ENCODE assay signal across 24 cellular contexts in genomic region chr15:50889589-50889988, GRCh38. TPM values are rescaled to one million over a fixed set of nuclear protein-coding genes. Genes with fewer than 3 reads are reported as not detected.
DNase-seq lines count a peak whose midpoint lies in the region; ATAC-seq and TF ChIP-seq lines count a peak whose summit lies in the region.
"Had no signal": no experiment of that assay in that cellular context is flagged by ENCODE, and none has a peak within 500 bp of the region (broad histone marks: within the 10 kb centered on the region; RNA-seq: fewer than 3 reads in every experiment).

No MANE protein-coding gene starts in this region.

- 78 to 92% methylated on average over 9 of the region's 9 CpGs for WGBS in lung, 2 donors

- peaks cover 7 to 22% of the 10 kb centered on the region in 2 donors for H3K4me1 ChIP-seq in left lung
- peaks cover 0 to 2% of the 10 kb centered on the region in 2 donors for H3K4me1 ChIP-seq in lung (ENCODE audit: control insufficient read depth in 2 of 2, insufficient read depth in 2 of 2, low read length in 2 of 2)
- H3K4me1 ChIP-seq in upper lobe of right lung: peaks cover 8% of the 10 kb centered on the region
- H3K4me1 ChIP-seq in uterus: no peaks in the 10 kb centered on the region
- H3K4me1 ChIP-seq in foreskin keratinocyte: peaks cover 9% of the 10 kb centered on the region
- H3K4me1 ChIP-seq: BE2C had no signal

- no peak for TF ChIP-seq POLR2A in uterus (IDR thresholded peaks at IDR 0.05)

- peaks cover 0 to 10% of the 10 kb centered on the region in 2 donors for H3K9me3 ChIP-seq in left lung
- peaks cover 0 to 2% of the 10 kb centered on the region in 2 donors for H3K9me3 ChIP-seq in lung (ENCODE audit: control insufficient read depth in 2 of 2, insufficient read depth in 1 of 2, low read length in 1 of 2)
- H3K9me3 ChIP-seq in upper lobe of right lung: no peaks in the 10 kb centered on the region
- H3K9me3 ChIP-seq in uterus: peaks cover 0 to 7% of the 10 kb centered on the region in 2 donors
- H3K9me3 ChIP-seq: BE2C had no signal

- H3K4me3 ChIP-seq in left lung: no peak overlapping the region
- H3K4me3 ChIP-seq in lung: no peak overlapping the region
- no peak overlapping the region for H3K4me3 ChIP-seq in upper lobe of right lung
- no peak overlapping the region for H3K4me3 ChIP-seq in uterus
- H3K4me3 ChIP-seq: BLaER1, GM12878 had no signal

- ATAC-seq in left lung (peak; percentile 73), lung (ENCODE audit: insufficient read depth, low FRiP score) (no peak), upper lobe of right lung (peak; percentile 66), foreskin keratinocyte (no peak)
- ATAC-seq: GM12878 had no signal

- intact Hi-C loops in left lung (cut with DNase I): no loop called here
- intact Hi-C loops in upper lobe of right lung (cut with DNase I): no loop called here
- intact Hi-C loops in uterus (cut with DNase I; ENCODE audit: low total_unique reads): loop anchor here (10.0 kb wide), 1 partner anchor 205 kb away; the partner anchor contains the start of gene TRPM7

- DNase-seq in DMS79 treated with DMSO at 0.1 percent for 48 hours (lab: John Stamatoyannopoulos, UW) (peak; percentile 8), left lung (no peak), lung (ENCODE audit: low spot score) (peak; percentile 53), upper lobe of right lung (no peak), SHP77 treated with DMSO at 0.1 percent for 48 hours (lab: John Stamatoyannopoulos, UW) (no peak), uterus (no peak), foreskin keratinocyte (no peak)
- DNase-seq in stimulated activated CD4-positive, alpha-beta T cell treated with anti-CD3 and anti-CD28 coated beads, Interleukin-4, amount 100 ng/mL, for 4 hours: no peak
- DNase-seq: 8988T; ACHN; BE2C; C1 segment of cervical spinal cord; CD4-positive, alpha-beta memory T cell; CD4-positive, CD25-positive, alpha-beta regulatory T cell; CD8-positive, alpha-beta memory T cell; COR-L47; DMS 273 treated with DMSO at 0.1 percent for 48 hours; DMS153; DMS53; DND-41; EL; GDM1 had no signal

- no peaks in the 10 kb centered on the region for H3K27me3 ChIP-seq in left lung
- no peaks in the 10 kb centered on the region for H3K27me3 ChIP-seq in lung (ENCODE audit: control insufficient read depth, insufficient read depth)
- H3K27me3 ChIP-seq in upper lobe of right lung: no peaks in the 10 kb centered on the region
- no peaks in the 10 kb centered on the region for H3K27me3 ChIP-seq in uterus
- H3K27me3 ChIP-seq in foreskin keratinocyte: no peaks in the 10 kb centered on the region
- H3K27me3 ChIP-seq: BE2C, BLaER1 had no signal

- TF ChIP-seq CTCF in left lung (IDR thresholded peaks at IDR 0.05): no peak
- no peak for TF ChIP-seq CTCF in lung (IDR thresholded peaks at IDR 0.05; ENCODE audit: control extremely low read depth, extremely low read depth)
- no peak for TF ChIP-seq CTCF in upper lobe of right lung (IDR thresholded peaks at IDR 0.05)
- TF ChIP-seq CTCF in uterus (IDR thresholded peaks at IDR 0.05): no peak
- TF ChIP-seq CTCF in foreskin keratinocyte (conservative IDR thresholded peaks at IDR 0.05): no peak

- H3K36me3 ChIP-seq in left lung: no peaks in the 10 kb centered on the region
- no peaks in the 10 kb centered on the region for H3K36me3 ChIP-seq in lung (ENCODE audit: control insufficient read depth in 2 of 2, insufficient read depth in 2 of 2, low read length in 2 of 2)
- H3K36me3 ChIP-seq in upper lobe of right lung: no peaks in the 10 kb centered on the region
- H3K36me3 ChIP-seq in uterus: no peaks in the 10 kb centered on the region
- H3K36me3 ChIP-seq: BE2C had no signal

- H3K27ac ChIP-seq in left lung (no peak overlapping the region), lung (ENCODE audit: low read depth in 1 of 2, low read length in 1 of 2) (no peak overlapping the region), upper lobe of right lung (no peak overlapping the region), uterus (no peak overlapping the region), foreskin keratinocyte (no peak overlapping the region)
- H3K27ac ChIP-seq: BLaER1 had no signal

RNA-seq across cellular contexts. Expression of gene AP4E1, which starts 18.9 kb away (rescaled TPM):
- total RNA-seq in left lung (10 to 100 TPM; 11.3 to 11.6 TPM), lung (10 to 100 TPM in 1 of 2 donors, 1 to 10 TPM in 1; 9.9 to 12.7 TPM), upper lobe of right lung (10.8 TPM), uterus (10 to 100 TPM in 2 of 4 donors, 1 to 10 TPM in 2; 4.1 to 20.5 (median 12.3) TPM), foreskin keratinocyte (12.8 and 13.1 TPM in 2 replicates)
- polyA plus RNA-seq in lung (1 to 10 TPM; 2.2 to 3.5 TPM), foreskin keratinocyte (2.5 and 3.2 TPM in 2 replicates)

Comparison
In these comparisons a context has a peak if more than half of its experiments do, and no peak if none do; other contexts are left out.
1. DNase-seq: peak in DMS79 treated with DMSO at 0.1 percent for 48 hours (single experiment) and lung (single experiment); none in left lung (0 of 2), upper lobe of right lung (single experiment), SHP77 treated with DMSO at 0.1 percent for 48 hours (single experiment), uterus (0 of 2), foreskin keratinocyte (0 of 2) and stimulated activated CD4-positive, alpha-beta T cell treated with anti-CD3 and anti-CD28 coated beads, Interleukin-4, amount 100 ng/mL, for 4 hours (0 of 2).
2. ATAC-seq: peak in left lung (single experiment) and upper lobe of right lung (single experiment); none in lung (single experiment) and foreskin keratinocyte (single experiment).